ENCODE assay signal across 26 cellular contexts in genomic region chr12:105194947-105195346, GRCh38.
"Had no signal": no experiment of that assay in that cellular context is flagged by ENCODE, and none has a peak within 500 bp of the region (broad histone marks: within the 10 kb centered on the region; RNA-seq: fewer than 3 reads in every experiment).

No MANE protein-coding gene starts in this region.

- H3K4me3 Mint-ChIP-seq: activated CD8-positive, alpha-beta T cell treated with anti-CD3 and anti-CD28 coated beads, Interleukin-2, amount 10 ng/mL, durations not matched to agents 7 days and 5 days; activated naive CD4-positive, alpha-beta T cell treated with anti-CD3 and anti-CD28 coated beads for 36 hours; activated naive CD8-positive, alpha-beta T cell; activated T-helper 1 cell treated with anti-CD3 and anti-CD28 coated beads, Interleukin-12 subunit alpha, Interleukin-12 subunit beta, Interleukin-2, Interleukin-4 antibody, amounts not matched to agents 30 ng/mL and 10 ng/mL and 1 ng/mL, durations not matched to agents 14 hours and 24 hours and 36 hours; brain; T-helper 1 cell treated with Interleukin-12 subunit alpha and Interleukin-12 subunit beta and Interleukin-4 antibody, amounts not matched to agents 30 μg/mL and 1 μg/mL, for 36 hours had no signal

- H3K27ac ChIP-seq: SJSA1 had no signal

- H3K27me3 Mint-ChIP-seq: activated naive CD8-positive, alpha-beta T cell had no signal

- H3K27ac Mint-ChIP-seq: activated CD8-positive, alpha-beta T cell treated with anti-CD3 and anti-CD28 coated beads, Interleukin-2, amount 10 ng/mL, durations not matched to agents 7 days and 5 days; activated naive CD4-positive, alpha-beta T cell treated with anti-CD3 and anti-CD28 coated beads for 36 hours; activated naive CD8-positive, alpha-beta T cell; T-helper 1 cell treated with Interleukin-12 subunit alpha and Interleukin-12 subunit beta and Interleukin-4 antibody, amounts not matched to agents 30 μg/mL and 1 μg/mL, for 36 hours had no signal

- FAIRE-seq: astrocyte, RCC 7860 had no signal

- H3K4me3 ChIP-seq: SJSA1 had no signal

- H3K27me3 ChIP-seq: SJSA1 had no signal

- H3K9me3 Mint-ChIP-seq: activated naive CD4-positive, alpha-beta T cell treated with anti-CD3 and anti-CD28 coated beads for 36 hours; activated T-helper 1 cell treated with anti-CD3 and anti-CD28 coated beads, Interleukin-12 subunit alpha, Interleukin-12 subunit beta, Interleukin-2, Interleukin-4 antibody, amounts not matched to agents 30 ng/mL and 10 ng/mL and 1 ng/mL, durations not matched to agents 14 hours and 24 hours and 36 hours; brain; T-helper 1 cell treated with Interleukin-12 subunit alpha and Interleukin-12 subunit beta and Interleukin-4 antibody, amounts not matched to agents 30 μg/mL and 1 μg/mL, for 36 hours had no signal

- H3K4me1 Mint-ChIP-seq: brain had no signal

- DNase-seq: activated CD4-positive, alpha-beta T cell treated with anti-CD3 and anti-CD28 coated beads for 48 hours; activated CD4-positive, alpha-beta T cell treated with anti-CD3 and anti-CD28 coated beads, Interleukin-2, amount 50 U/mL, for 4 hours; activated CD4-positive, CD25-positive, alpha-beta regulatory T cell treated with anti-CD3 and anti-CD28 coated beads, Interleukin-2, amount 50 U/mL, for 72 hours; activated CD8-positive, alpha-beta memory T cell treated with anti-CD3 and anti-CD28 coated beads, Interleukin-2, amount 50 U/mL, for 48 hours; activated CD8-positive, alpha-beta T cell treated with anti-CD3 and anti-CD28 coated beads, Interleukin-2, amount 10 ng/mL, durations not matched to agents 7 days and 5 days; activated effector memory CD4-positive, alpha-beta T cell treated with Interleukin-2 at 50 U/mL for 16 hours; activated naive CD4-positive, alpha-beta T cell treated with anti-CD3 and anti-CD28 coated beads for 36 hours; activated T-cell treated with anti-CD3 and anti-CD28 coated beads, Interleukin-2, amount 50 U/mL, for 1 hour; amygdala; cerebellar nuclear complex; Karpas-422; NCI-H1105 treated with DMSO at 0.1 percent for 48 hours; NCI-H1436 treated with DMSO at 0.1 percent for 48 hours; NCI-H187; NCI-H2081; NCI-H510A treated with DMSO at 0.1 percent for 48 hours; PC-3; SHP77 had no signal

- ATAC-seq: activated CD8-positive, alpha-beta T cell treated with anti-CD3 and anti-CD28 coated beads, Interleukin-2, amount 10 ng/mL, durations not matched to agents 7 days and 5 days; PC-3; SK-N-SH treated with all-trans-retinoic acid at 6 μM for 48 hours had no signal
